Comparison of ENCODE assay signal across 1 cellular context in genomic region chrX:31993635-31994034, GRCh38.
TF ChIP-seq lines count a peak whose summit lies in the region.

No MANE protein-coding gene starts in this region.

TF ChIP-seq in IMR-90, 13 proteins besides CTCF, POLR2A, EP300 and RAD21 (continued from another document):
- no peak for TF ChIP-seq USF2 (IDR thresholded peaks at IDR 0.05; ENCODE audit: low read depth, low read length)
- no peak for TF ChIP-seq RFX5 (IDR thresholded peaks at IDR 0.05; ENCODE audit: low read depth, low read length)
- no peak for TF ChIP-seq MAZ (IDR thresholded peaks at IDR 0.05; ENCODE audit: borderline replicate concordance, low read depth, low read length)
- no peak for TF ChIP-seq CEBPB (IDR thresholded peaks at IDR 0.05; ENCODE audit: low read depth, low read length)
- no peak for TF ChIP-seq FOS (IDR thresholded peaks at IDR 0.05; ENCODE audit: low read depth, low read length)
- TF ChIP-seq BHLHE40 (IDR thresholded peaks at IDR 0.05; ENCODE audit: low read depth, low read length) = no peak
